10 cellular contexts compared by ENCODE assay signal in genomic region chr2:169397697-169398096, GRCh38. TPM values are rescaled to one million over a fixed set of nuclear protein-coding genes. Genes with fewer than 3 reads are reported as not detected.
DNase-seq lines count a peak whose midpoint lies in the region; ATAC-seq, FAIRE-seq and TF ChIP-seq lines count a peak whose summit lies in the region.
"Had no signal": no experiment of that assay in that cellular context is flagged by ENCODE, and none has a peak within 500 bp of the region (broad histone marks: within the 10 kb centered on the region; RNA-seq: fewer than 3 reads in every experiment).

No MANE protein-coding gene starts in this region.

- CTCF ChIA-PET in HepG2 (lab: Yijun Ruan, JAX; ENCODE audit: low intra/inter-chr PET ratio, low total read pairs), result no interaction called here

- H3K4me1 ChIP-seq in HepG2 (ENCODE audit: insufficient read depth, low read length), result no peaks in the 10 kb centered on the region
- H3K4me1 ChIP-seq: HAP-1 had no signal

- no peak overlapping the region for H2AFZ ChIP-seq in HepG2 (ENCODE audit: low read length)

- no TSS peak for BruUV-seq in HepG2 (replicated peaks; lab: Mats Ljungman, UMichigan)

- no peaks in the 10 kb centered on the region for H3K9me3 ChIP-seq in HepG2 (ENCODE audit: low read length)
- H3K9me3 ChIP-seq: HAP-1 had no signal

- H3K4me1 Mint-ChIP-seq in stimulated activated effector memory CD8-positive, alpha-beta T cell treated with anti-CD3 and anti-CD28 coated beads, Interleukin-12 subunit alpha, Interleukin-12 subunit beta, amount 100 ng/mL, for 72 hours, result no peaks in the 10 kb centered on the region

- H3K27me3 ChIP-seq in HepG2 (ENCODE audit: control insufficient read depth in 1 of 2, insufficient read depth in 2 of 2, low read length in 2 of 2), result peaks cover 0 to 28% of the 10 kb centered on the region in 2 experiments; a peak in 3 of 5 replicates

- H3K36me3 Mint-ChIP-seq in stimulated activated effector memory CD8-positive, alpha-beta T cell treated with anti-CD3 and anti-CD28 coated beads, Interleukin-12 subunit alpha, Interleukin-12 subunit beta, amount 100 ng/mL, for 72 hours, result no peaks in the 10 kb centered on the region

- no peak overlapping the region for H3K9ac ChIP-seq in HepG2 (ENCODE audit: insufficient read depth, low read depth, low read length)

- H3K9me3 Mint-ChIP-seq in stimulated activated effector memory CD8-positive, alpha-beta T cell treated with anti-CD3 and anti-CD28 coated beads, Interleukin-12 subunit alpha, Interleukin-12 subunit beta, amount 100 ng/mL, for 72 hours, result no peaks in the 10 kb centered on the region

- intact Hi-C loops in HepG2 (cut with micrococcal nuclease; ENCODE audit: unreplicated experiment), result loop anchor here (1.0 kb wide), 2 partner anchors 288 to 436 kb away; no protein-coding TSS in a partner anchor

- no peaks in the 10 kb centered on the region for H4K20me1 ChIP-seq in HepG2 (ENCODE audit: insufficient read depth, low read length)

- no peak overlapping the region for H3K4me3 Mint-ChIP-seq in stimulated activated effector memory CD8-positive, alpha-beta T cell treated with anti-CD3 and anti-CD28 coated beads, Interleukin-12 subunit alpha, Interleukin-12 subunit beta, amount 100 ng/mL, for 72 hours

- TF ChIP-seq EP300 in HepG2 (IDR thresholded peaks at IDR 0.05; ENCODE audit: low read depth in 2 of 2, low read length in 2 of 2), result no peak
- no peak for TF ChIP-seq EP300 in HepG2 (CRISPR knock-in tag; IDR thresholded peaks at IDR 0.05; ENCODE audit: borderline replicate concordance)

- no peaks in the 10 kb centered on the region for H3K79me2 ChIP-seq in HepG2 (ENCODE audit: insufficient read depth, low read length)

- FAIRE-seq in HepG2 (lab: Jason Lieb, UNC), result peak; percentile 72

- WGBS in HepG2 (ENCODE audit: low lambda C conversion rate), result 18% methylated on average over 2 of the region's 2 CpGs

- POLR2A ChIA-PET in HepG2 (lab: Yijun Ruan, JAX), result no interaction called here

- no peak for TF ChIP-seq POLR2A in HepG2 (IDR thresholded peaks at IDR 0.05; ENCODE audit: insufficient read depth in 1 of 2, low read depth in 2 of 2, low read length in 2 of 2)

- no peak overlapping the region for H3K4me3 ChIP-seq in HepG2 (replicated peaks in 1 of 3; ENCODE audit: insufficient read depth in 1 of 3, low read depth in 2 of 3, low read length in 3 of 3)
- H3K4me3 ChIP-seq: HAP-1 had no signal

- in situ Hi-C loops in HepG2 (cut with HindIII; ENCODE audit: extremely low pct_ligation_motif_present, low pct_unique_long_range_greater_than_20kb), result loop anchor here (5.0 kb wide), 1 partner anchor 290 kb away; no protein-coding TSS in a partner anchor

- H3K36me3 ChIP-seq in HepG2 (replicated peaks in 1 of 2; ENCODE audit: control insufficient read depth in 1 of 2, insufficient read depth in 2 of 2, low read length in 2 of 2), result no peaks in the 10 kb centered on the region
- H3K36me3 ChIP-seq: HAP-1 had no signal

- H3K27ac Mint-ChIP-seq in stimulated activated effector memory CD8-positive, alpha-beta T cell treated with anti-CD3 and anti-CD28 coated beads, Interleukin-12 subunit alpha, Interleukin-12 subunit beta, amount 100 ng/mL, for 72 hours, result no peak overlapping the region

- no peak overlapping the region for H3K27ac ChIP-seq in VCaP
- H3K27ac ChIP-seq in HepG2 (ENCODE audit: extremely low read length, insufficient read depth, low read length), result no peak overlapping the region

- no peak overlapping the region for H3K4me2 ChIP-seq in HepG2 (ENCODE audit: low read depth, low read length)

- peak; percentile 12 for DNase-seq in COLO668 (lab: John Stamatoyannopoulos, UW; ENCODE audit: unreplicated experiment)
- peak; percentile 38 for DNase-seq in HuH-7 (ENCODE audit: low spot score)
- no peak for DNase-seq in HepG2 (ENCODE audit: low spot score)
- no peak for DNase-seq in GDM1 (lab: John Stamatoyannopoulos, UW)
- DNase-seq in HK-2 (ENCODE audit: unreplicated experiment), result no peak
- DNase-seq in stimulated activated effector memory CD8-positive, alpha-beta T cell treated with anti-CD3 and anti-CD28 coated beads, Interleukin-12 subunit alpha, Interleukin-12 subunit beta, amount 100 ng/mL, for 72 hours (ENCODE audit: low spot score in 2 of 2), result no peak

- TF ChIP-seq CTCF in VCaP (conservative IDR thresholded peaks at IDR 0.05) (peak; percentile 86), HepG2 (CRISPR knock-in tag; IDR thresholded peaks at IDR 0.05) (peak; percentile 46)

- no peak for ATAC-seq in HepG2
- no peak for ATAC-seq in HG02588 (IDR thresholded peaks at IDR 0.05; ENCODE audit: unreplicated experiment)
- no peak for ATAC-seq in stimulated activated effector memory CD8-positive, alpha-beta T cell treated with anti-CD3 and anti-CD28 coated beads, Interleukin-12 subunit alpha, Interleukin-12 subunit beta, amount 100 ng/mL, for 72 hours
- ATAC-seq: esophagus mucosa had no signal

- no peak for TF ChIP-seq RAD21 in HepG2 (CRISPR knock-in tag; IDR thresholded peaks at IDR 0.05)

TF ChIP-seq in HepG2, 621 proteins besides CTCF, POLR2A, EP300 and RAD21:
- no peak for TF ChIP-seq MIXL1 (CRISPR knock-in tag; IDR thresholded peaks at IDR 0.05)
- peak; percentile 17; the same call in 1 of the 2 replicates for TF ChIP-seq SMC3 (IDR thresholded peaks at IDR 0.05; ENCODE audit: low read length)
- peak; percentile 67 for TF ChIP-seq STAG1 (CRISPR knock-in tag; IDR thresholded peaks at IDR 0.05)

RNA-seq across cellular contexts. Expression of gene LRP2, which starts 35.4 kb away (rescaled TPM):
- 0.03 and 0.15 TPM in 2 replicates for total RNA-seq in HepG2 (2016; rRNA removed; fragmentation: Illumina TruSeq; extraction: Trizol)
- total RNA-seq in HepG2 (2016; cell fraction: cytosol; rRNA removed; fragmentation: Illumina TruSeq; extraction: Trizol; ENCODE audit: low read depth), result not detected in 2 replicates
- total RNA-seq in HepG2 (2016; cell fraction: insoluble cytoplasmic fraction; rRNA removed; fragmentation: Illumina TruSeq; extraction: Trizol), result 0.06 and 0.16 TPM in 2 replicates
- total RNA-seq in HepG2 (2016; cell fraction: membrane; rRNA removed; fragmentation: Illumina TruSeq; extraction: Trizol), result 0.15 TPM in 1 of 2 replicates, not detected in the other
- 0.09 and 0.16 TPM in 2 replicates for total RNA-seq in HepG2 (2016; cell fraction: nucleus; rRNA removed; fragmentation: Illumina TruSeq; extraction: Trizol)
- polyA plus RNA-seq in HepG2 (2011; rRNA removed), result 0.03 and 0.07 TPM in 2 replicates
- polyA plus RNA-seq in HepG2 (2011; cell fraction: cytosol; rRNA removed), result 0.04 and 0.09 TPM in 2 replicates
- 0.02 and 0.14 TPM in 2 replicates for polyA plus RNA-seq in HepG2 (2011; cell fraction: nucleus; rRNA removed)
- 0.01 and 0.32 TPM in 2 replicates for polyA plus RNA-seq in HepG2 (2012)
- polyA plus RNA-seq in HepG2 (2016; cell fraction: cytosol; fragmentation: Illumina TruSeq; extraction: Trizol; ENCODE audit: low read depth), result not detected in 2 replicates
- polyA plus RNA-seq in HepG2 (2016; cell fraction: insoluble cytoplasmic fraction; fragmentation: Illumina TruSeq; extraction: Trizol; ENCODE audit: low read depth), result 0.03 TPM in 1 of 2 replicates, not detected in the other
- not detected in 2 replicates for polyA plus RNA-seq in HepG2 (2016; cell fraction: membrane; fragmentation: Illumina TruSeq; extraction: Trizol; ENCODE audit: low read depth)
- not detected in 2 replicates for polyA plus RNA-seq in HepG2 (2016; cell fraction: nucleus; fragmentation: Illumina TruSeq; extraction: Trizol; ENCODE audit: insufficient read depth, low read depth)
- polyA minus RNA-seq in HepG2 (2011; rRNA and poly(A)+ RNA removed; ENCODE audit: low replicate concordance), result 0.04 and 0.44 TPM in 2 replicates
- 0.10 and 0.18 TPM in 2 replicates for polyA minus RNA-seq in HepG2 (2011; cell fraction: cytosol; rRNA and poly(A)+ RNA removed)
- 0.26 and 1.4 TPM in 2 replicates for polyA minus RNA-seq in HepG2 (2011; cell fraction: nucleus; rRNA and poly(A)+ RNA removed)
- total RNA-seq: esophagus mucosa had no signal

Comparison
In these comparisons a context has a peak if more than half of its experiments do, and no peak if none do; other contexts are left out.
1. DNase-seq: peak in COLO668 (single experiment) and HuH-7 (single experiment); none in HepG2 (single experiment), GDM1 (single experiment), HK-2 (single experiment) and stimulated activated effector memory CD8-positive, alpha-beta T cell treated with anti-CD3 and anti-CD28 coated beads, Interleukin-12 subunit alpha, Interleukin-12 subunit beta, amount 100 ng/mL, for 72 hours (0 of 2).